In the genomic region with DNA sequence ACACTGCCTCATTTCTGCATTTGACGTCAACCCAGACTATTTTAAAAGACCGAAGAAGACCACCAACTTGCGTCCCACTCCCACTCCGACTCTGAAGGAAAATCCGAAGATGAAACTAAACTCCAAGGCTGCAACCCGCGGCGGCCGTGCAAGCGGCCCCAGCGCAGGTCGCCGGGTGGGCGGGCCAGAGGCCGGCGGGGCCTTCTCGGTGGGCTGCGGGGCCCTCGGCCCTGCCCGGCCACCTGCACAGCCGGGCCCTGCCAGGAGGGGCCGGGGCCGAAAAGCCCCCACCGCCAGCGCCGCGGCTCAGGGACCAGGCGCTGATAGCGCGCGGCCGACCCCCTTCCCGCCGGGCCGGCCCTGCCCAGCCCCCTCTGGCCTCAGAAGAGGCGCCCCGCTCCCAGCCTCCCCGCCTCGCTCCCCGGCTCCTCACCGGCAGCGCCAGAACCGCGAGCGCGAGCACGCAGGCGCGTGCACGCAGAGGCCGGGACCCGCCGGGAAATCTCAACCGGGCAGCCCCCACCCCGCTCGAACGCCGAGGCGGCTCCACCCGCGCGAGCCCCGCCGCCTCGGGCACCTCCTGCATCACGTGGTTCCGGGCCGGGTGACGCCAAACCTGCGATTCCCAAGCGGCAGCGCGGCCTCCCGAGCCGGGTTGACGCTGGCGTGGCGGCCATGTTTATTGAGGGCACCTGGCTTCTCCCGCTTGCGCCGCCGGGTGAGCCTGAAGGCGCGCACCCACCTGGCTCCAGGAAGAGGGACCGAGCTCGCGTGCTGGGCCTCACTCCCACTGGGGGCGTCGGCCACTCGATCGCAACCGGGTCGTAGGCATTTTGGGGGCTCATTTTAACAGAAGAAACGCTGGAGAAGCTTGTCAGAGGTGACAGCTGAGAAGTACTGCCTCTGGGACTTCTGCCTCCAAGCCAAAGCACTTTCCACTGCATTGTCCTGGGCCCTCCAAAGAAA, we compare ENCODE assay signal across 8 cellular contexts. TPM values are rescaled to one million over a fixed set of nuclear protein-coding genes. Genes with fewer than 3 reads are reported as not detected.
DNase-seq lines count a peak whose midpoint lies in the region; ATAC-seq, FAIRE-seq and TF ChIP-seq lines count a peak whose summit lies in the region.

TSS of gene C7orf25 (minus strand) at position 589 of the 966 bp plus-strand sequence. CDS start 1,170 bp downstream, outside the sequence.

- intact Hi-C loops in mucosa of descending colon (cut with DNase I, micrococcal nuclease): no loop called here

- H3K4me3 ChIP-seq in OCI-LY3 (ENCODE audit: low read length) (peak within 1 kb of the TSS; percentile 98), epithelial cell of esophagus (ENCODE audit: low read length) (peak within 1 kb of the TSS; percentile 81), mucosa of descending colon (peak within 1 kb of the TSS; percentile 89)

- peak; percentile 93 for ATAC-seq in GM21528 (IDR thresholded peaks at IDR 0.05; ENCODE audit: low FRiP score, unreplicated experiment)
- ATAC-seq in mucosa of descending colon: peak; percentile 98

- peaks cover 23% of the 10 kb centered on the region for H3K4me1 ChIP-seq in OCI-LY3 (ENCODE audit: low read length)
- H3K4me1 ChIP-seq in mucosa of descending colon (ENCODE audit: low read depth): peaks cover 22% of the 10 kb centered on the region

- peak within 1 kb of the TSS; percentile 95 for H3K9ac ChIP-seq in OCI-LY3 (ENCODE audit: low read length)

- TF ChIP-seq CTCF in D721Med (IDR thresholded peaks at IDR 0.05; ENCODE audit: insufficient read depth, missing control alignments) (no peak), OCI-LY3 (IDR thresholded peaks at IDR 0.05; ENCODE audit: low read depth, low read length) (peak; percentile 13; the same call in 1 of the 2 replicates), epithelial cell of esophagus (IDR thresholded peaks at IDR 0.05; ENCODE audit: insufficient read depth, low read depth, low read length, missing control alignments) (no peak), mucosa of descending colon (IDR thresholded peaks at IDR 0.05) (no peak)

- H2AFZ ChIP-seq in OCI-LY3 (ENCODE audit: low read depth, low read length): peak within 1 kb of the TSS; percentile 76; the same call in 1 of the 2 replicates

- H3K27ac ChIP-seq in OCI-LY3 (ENCODE audit: low read length): peak within 1 kb of the TSS; percentile 38

- H3K27me3 ChIP-seq in OCI-LY3 (ENCODE audit: low read depth, low read length): no peaks in the 10 kb centered on the region

- H3K36me3 ChIP-seq in OCI-LY3 (replicated peaks; ENCODE audit: low read depth, low read length) (peaks cover 23% of the 10 kb centered on the region), mucosa of descending colon (ENCODE audit: low read depth) (no peaks in the 10 kb centered on the region)

- H3K9me3 ChIP-seq in OCI-LY3 (ENCODE audit: insufficient read depth, low read length): no peaks in the 10 kb centered on the region
- H3K9me3 ChIP-seq in mucosa of descending colon: no peaks in the 10 kb centered on the region

- peak within 1 kb of the TSS; percentile 91 for H3K4me2 ChIP-seq in OCI-LY3 (ENCODE audit: low read length)

- no peak for FAIRE-seq in D721Med (lab: Jason Lieb, UNC)

- H3K79me2 ChIP-seq in OCI-LY3 (ENCODE audit: low read length): peaks cover 10% of the 10 kb centered on the region

- peak; percentile 78 for DNase-seq in D721Med (ENCODE audit: insufficient read length, low spot score)
- DNase-seq in HuH-7.5 (ENCODE audit: low spot score): peak; percentile 84
- DNase-seq in activated T-cell treated with anti-CD3 and anti-CD28 coated beads for 4 hours: peak; percentile 90
- peak; percentile 95 for DNase-seq in epithelial cell of esophagus (ENCODE audit: low read depth)
- DNase-seq in mucosa of descending colon: peak; percentile 97 to 99 (median 98)
- DNase-seq in stimulated activated CD8-positive, alpha-beta memory T cell treated with anti-CD3 and anti-CD28 coated beads, Interleukin-4, amount 100 ng/mL, for 24 hours (ENCODE audit: low read depth): peak; percentile 92

- H4K20me1 ChIP-seq in OCI-LY3 (ENCODE audit: insufficient read depth, low read length): no peaks in the 10 kb centered on the region

RNA-seq across cellular contexts. Expression of gene C7orf25, which starts in this region (rescaled TPM):
- 1 to 10 TPM; 3.4 to 5.4 (median 4.3) TPM for total RNA-seq in mucosa of descending colon

Comparison
In these comparisons a context has a peak if more than half of its experiments do, and no peak if none do; other contexts are left out.
1. Peak in every context shown above with its lines: DNase-seq, ATAC-seq, H3K4me3 ChIP-seq and H3K27ac ChIP-seq.